In the genomic region with DNA sequence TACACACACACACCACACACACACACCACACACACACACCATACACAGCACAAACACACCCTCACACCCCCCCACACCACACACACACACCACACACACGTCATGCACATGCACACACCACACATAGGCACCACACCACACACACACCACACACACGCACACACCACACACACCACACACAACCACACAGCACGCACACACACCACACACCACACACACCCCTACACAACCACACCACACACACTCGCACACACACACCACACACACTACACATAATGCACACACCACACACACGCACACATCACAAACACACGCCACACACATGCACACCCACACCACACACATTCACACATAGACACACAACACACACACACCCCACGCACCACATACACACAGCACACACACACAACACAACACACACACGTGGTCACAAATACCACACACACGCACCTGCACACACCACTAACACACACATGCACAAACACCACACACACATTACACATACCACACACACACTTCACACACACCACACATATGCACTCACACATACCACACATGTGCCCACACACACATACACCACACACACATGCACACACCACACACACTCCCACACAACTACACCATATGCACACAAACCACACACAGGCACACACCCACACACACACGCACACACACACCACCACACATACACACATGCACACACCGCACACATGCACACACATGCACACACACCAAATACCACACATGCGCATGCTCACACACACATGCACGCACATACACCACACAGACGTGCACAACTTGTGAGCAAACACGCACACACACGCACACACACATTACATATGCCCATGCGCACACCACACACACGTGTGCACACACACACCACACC, we compare ENCODE assay signal across 1 cellular context.
TF ChIP-seq lines count a peak whose summit lies in the region.

No MANE protein-coding gene starts in this region.

TF ChIP-seq in HEK293, 187 proteins besides CTCF, POLR2A, EP300 and RAD21 (continued from another document and continues in another):
- TF ChIP-seq, protein P1, sequence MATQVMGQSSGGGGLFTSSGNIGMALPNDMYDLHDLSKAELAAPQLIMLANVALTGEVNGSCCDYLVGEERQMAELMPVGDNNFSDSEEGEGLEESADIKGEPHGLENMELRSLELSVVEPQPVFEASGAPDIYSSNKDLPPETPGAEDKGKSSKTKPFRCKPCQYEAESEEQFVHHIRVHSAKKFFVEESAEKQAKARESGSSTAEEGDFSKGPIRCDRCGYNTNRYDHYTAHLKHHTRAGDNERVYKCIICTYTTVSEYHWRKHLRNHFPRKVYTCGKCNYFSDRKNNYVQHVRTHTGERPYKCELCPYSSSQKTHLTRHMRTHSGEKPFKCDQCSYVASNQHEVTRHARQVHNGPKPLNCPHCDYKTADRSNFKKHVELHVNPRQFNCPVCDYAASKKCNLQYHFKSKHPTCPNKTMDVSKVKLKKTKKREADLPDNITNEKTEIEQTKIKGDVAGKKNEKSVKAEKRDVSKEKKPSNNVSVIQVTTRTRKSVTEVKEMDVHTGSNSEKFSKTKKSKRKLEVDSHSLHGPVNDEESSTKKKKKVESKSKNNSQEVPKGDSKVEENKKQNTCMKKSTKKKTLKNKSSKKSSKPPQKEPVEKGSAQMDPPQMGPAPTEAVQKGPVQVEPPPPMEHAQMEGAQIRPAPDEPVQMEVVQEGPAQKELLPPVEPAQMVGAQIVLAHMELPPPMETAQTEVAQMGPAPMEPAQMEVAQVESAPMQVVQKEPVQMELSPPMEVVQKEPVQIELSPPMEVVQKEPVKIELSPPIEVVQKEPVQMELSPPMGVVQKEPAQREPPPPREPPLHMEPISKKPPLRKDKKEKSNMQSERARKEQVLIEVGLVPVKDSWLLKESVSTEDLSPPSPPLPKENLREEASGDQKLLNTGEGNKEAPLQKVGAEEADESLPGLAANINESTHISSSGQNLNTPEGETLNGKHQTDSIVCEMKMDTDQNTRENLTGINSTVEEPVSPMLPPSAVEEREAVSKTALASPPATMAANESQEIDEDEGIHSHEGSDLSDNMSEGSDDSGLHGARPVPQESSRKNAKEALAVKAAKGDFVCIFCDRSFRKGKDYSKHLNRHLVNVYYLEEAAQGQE (tag by site-specific recombination; IDR thresholded peaks at IDR 0.05) = no peak
- TF ChIP-seq ZFHX2 (tag by site-specific recombination; conservative IDR thresholded peaks at IDR 0.05) = peak; percentile 67
- no peak for TF ChIP-seq SETDB1 (IDR thresholded peaks at IDR 0.05; ENCODE audit: insufficient read length, low read length)
- TF ChIP-seq ZNF37A (tag by site-specific recombination; IDR thresholded peaks at IDR 0.05) = no peak
- no peak for TF ChIP-seq ZNF529 (tag by site-specific recombination; IDR thresholded peaks at IDR 0.05; ENCODE audit: insufficient replicate concordance)
- no peak for TF ChIP-seq ZNF654 (tag by site-specific recombination; IDR thresholded peaks at IDR 0.05; ENCODE audit: low read depth)
- no peak for TF ChIP-seq ZNF19 (tag by site-specific recombination; IDR thresholded peaks at IDR 0.05; ENCODE audit: low read depth)
- TF ChIP-seq ZNF23 (tag by site-specific recombination; IDR thresholded peaks at IDR 0.05; ENCODE audit: borderline replicate concordance) = no peak
- TF ChIP-seq ZNF248 (tag by site-specific recombination; IDR thresholded peaks at IDR 0.05) = no peak
- TF ChIP-seq SCRT1 (tag by site-specific recombination; IDR thresholded peaks at IDR 0.05; ENCODE audit: borderline replicate concordance) = no peak
- no peak for TF ChIP-seq ZNF362 (tag by site-specific recombination; IDR thresholded peaks at IDR 0.05)
- TF ChIP-seq, protein P2, sequence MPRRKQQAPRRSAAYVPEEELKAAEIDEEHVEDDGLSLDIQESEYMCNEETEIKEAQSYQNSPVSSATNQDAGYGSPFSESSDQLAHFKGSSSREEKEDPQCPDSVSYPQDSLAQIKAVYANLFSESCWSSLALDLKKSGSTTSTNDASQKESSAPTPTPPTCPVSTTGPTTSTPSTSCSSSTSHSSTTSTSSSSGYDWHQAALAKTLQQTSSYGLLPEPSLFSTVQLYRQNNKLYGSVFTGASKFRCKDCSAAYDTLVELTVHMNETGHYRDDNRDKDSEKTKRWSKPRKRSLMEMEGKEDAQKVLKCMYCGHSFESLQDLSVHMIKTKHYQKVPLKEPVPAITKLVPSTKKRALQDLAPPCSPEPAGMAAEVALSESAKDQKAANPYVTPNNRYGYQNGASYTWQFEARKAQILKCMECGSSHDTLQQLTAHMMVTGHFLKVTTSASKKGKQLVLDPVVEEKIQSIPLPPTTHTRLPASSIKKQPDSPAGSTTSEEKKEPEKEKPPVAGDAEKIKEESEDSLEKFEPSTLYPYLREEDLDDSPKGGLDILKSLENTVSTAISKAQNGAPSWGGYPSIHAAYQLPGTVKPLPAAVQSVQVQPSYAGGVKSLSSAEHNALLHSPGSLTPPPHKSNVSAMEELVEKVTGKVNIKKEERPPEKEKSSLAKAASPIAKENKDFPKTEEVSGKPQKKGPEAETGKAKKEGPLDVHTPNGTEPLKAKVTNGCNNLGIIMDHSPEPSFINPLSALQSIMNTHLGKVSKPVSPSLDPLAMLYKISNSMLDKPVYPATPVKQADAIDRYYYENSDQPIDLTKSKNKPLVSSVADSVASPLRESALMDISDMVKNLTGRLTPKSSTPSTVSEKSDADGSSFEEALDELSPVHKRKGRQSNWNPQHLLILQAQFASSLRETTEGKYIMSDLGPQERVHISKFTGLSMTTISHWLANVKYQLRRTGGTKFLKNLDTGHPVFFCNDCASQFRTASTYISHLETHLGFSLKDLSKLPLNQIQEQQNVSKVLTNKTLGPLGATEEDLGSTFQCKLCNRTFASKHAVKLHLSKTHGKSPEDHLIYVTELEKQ (tag by site-specific recombination; IDR thresholded peaks at IDR 0.05; ENCODE audit: borderline replicate concordance) = no peak
- TF ChIP-seq ZNF768 (tag by site-specific recombination; IDR thresholded peaks at IDR 0.05) = no peak
- TF ChIP-seq ZNF175 (tag by site-specific recombination; IDR thresholded peaks at IDR 0.05) = no peak
- TF ChIP-seq ZNF544 (tag by site-specific recombination; IDR thresholded peaks at IDR 0.05) = no peak
- no peak for TF ChIP-seq ZNF324 (tag by site-specific recombination; IDR thresholded peaks at IDR 0.05)
- TF ChIP-seq, protein P3, sequence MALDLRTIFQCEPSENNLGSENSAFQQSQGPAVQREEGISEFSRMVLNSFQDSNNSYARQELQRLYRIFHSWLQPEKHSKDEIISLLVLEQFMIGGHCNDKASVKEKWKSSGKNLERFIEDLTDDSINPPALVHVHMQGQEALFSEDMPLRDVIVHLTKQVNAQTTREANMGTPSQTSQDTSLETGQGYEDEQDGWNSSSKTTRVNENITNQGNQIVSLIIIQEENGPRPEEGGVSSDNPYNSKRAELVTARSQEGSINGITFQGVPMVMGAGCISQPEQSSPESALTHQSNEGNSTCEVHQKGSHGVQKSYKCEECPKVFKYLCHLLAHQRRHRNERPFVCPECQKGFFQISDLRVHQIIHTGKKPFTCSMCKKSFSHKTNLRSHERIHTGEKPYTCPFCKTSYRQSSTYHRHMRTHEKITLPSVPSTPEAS (tag by site-specific recombination; IDR thresholded peaks at IDR 0.05) = peak; percentile 89
- TF ChIP-seq EGR2 (tag by site-specific recombination; IDR thresholded peaks at IDR 0.05; ENCODE audit: low read depth) = peak; percentile 45; the same call in 1 of the 2 replicates
- no peak for TF ChIP-seq RBAK (tag by site-specific recombination; IDR thresholded peaks at IDR 0.05)
- no peak for TF ChIP-seq KLF16 (tag by site-specific recombination; IDR thresholded peaks at IDR 0.05)
- TF ChIP-seq, protein P4, sequence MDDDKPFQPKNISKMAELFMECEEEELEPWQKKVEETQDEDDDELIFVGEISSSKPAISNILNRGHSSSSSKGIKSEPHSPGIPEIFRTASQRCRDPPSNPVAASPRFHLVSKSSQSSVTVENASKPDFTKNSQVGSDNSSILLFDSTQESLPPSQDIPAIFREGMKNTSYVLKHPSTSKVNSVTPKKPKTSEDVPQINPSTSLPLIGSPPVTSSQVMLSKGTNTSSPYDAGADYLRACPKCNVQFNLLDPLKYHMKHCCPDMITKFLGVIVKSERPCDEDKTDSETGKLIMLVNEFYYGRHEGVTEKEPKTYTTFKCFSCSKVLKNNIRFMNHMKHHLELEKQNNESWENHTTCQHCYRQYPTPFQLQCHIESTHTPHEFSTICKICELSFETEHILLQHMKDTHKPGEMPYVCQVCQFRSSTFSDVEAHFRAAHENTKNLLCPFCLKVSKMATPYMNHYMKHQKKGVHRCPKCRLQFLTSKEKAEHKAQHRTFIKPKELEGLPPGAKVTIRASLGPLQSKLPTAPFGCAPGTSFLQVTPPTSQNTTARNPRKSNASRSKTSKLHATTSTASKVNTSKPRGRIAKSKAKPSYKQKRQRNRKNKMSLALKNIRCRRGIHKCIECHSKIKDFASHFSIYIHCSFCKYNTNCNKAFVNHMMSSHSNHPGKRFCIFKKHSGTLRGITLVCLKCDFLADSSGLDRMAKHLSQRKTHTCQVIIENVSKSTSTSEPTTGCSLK (tag by site-specific recombination; IDR thresholded peaks at IDR 0.05) = 0 out of 2 replicates have a peak, but pooled peaks have one; percentile 43
- no peak for TF ChIP-seq ZNF350 (tag by site-specific recombination; IDR thresholded peaks at IDR 0.05)
- TF ChIP-seq, protein P5, sequence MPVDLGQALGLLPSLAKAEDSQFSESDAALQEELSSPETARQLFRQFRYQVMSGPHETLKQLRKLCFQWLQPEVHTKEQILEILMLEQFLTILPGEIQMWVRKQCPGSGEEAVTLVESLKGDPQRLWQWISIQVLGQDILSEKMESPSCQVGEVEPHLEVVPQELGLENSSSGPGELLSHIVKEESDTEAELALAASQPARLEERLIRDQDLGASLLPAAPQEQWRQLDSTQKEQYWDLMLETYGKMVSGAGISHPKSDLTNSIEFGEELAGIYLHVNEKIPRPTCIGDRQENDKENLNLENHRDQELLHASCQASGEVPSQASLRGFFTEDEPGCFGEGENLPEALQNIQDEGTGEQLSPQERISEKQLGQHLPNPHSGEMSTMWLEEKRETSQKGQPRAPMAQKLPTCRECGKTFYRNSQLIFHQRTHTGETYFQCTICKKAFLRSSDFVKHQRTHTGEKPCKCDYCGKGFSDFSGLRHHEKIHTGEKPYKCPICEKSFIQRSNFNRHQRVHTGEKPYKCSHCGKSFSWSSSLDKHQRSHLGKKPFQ (tag by site-specific recombination; IDR thresholded peaks at IDR 0.05) = peak; percentile 30; the same call in 1 of the 2 replicates
- TF ChIP-seq AEBP2 (tag by site-specific recombination; IDR thresholded peaks at IDR 0.05; ENCODE audit: borderline replicate concordance) = no peak
- no peak for TF ChIP-seq ZSCAN23 (tag by site-specific recombination; IDR thresholded peaks at IDR 0.05)
- no peak for TF ChIP-seq REPIN1 (tag by site-specific recombination; IDR thresholded peaks at IDR 0.05; ENCODE audit: low read depth)
- no peak; the same call in 1 of the 2 replicates for TF ChIP-seq ZNF16 (tag by site-specific recombination; IDR thresholded peaks at IDR 0.05; ENCODE audit: low read depth)
- TF ChIP-seq ZNF274 (IDR thresholded peaks at IDR 0.05; ENCODE audit: low read length) = no peak
- TF ChIP-seq ZNF274 (tag by site-specific recombination; IDR thresholded peaks at IDR 0.05; ENCODE audit: borderline replicate concordance) = 0 out of 2 replicates have a peak, but pooled peaks have one; percentile 40
- TF ChIP-seq ZNF449 (tag by site-specific recombination; IDR thresholded peaks at IDR 0.05) = no peak
- TF ChIP-seq ZBTB1 (tag by site-specific recombination; IDR thresholded peaks at IDR 0.05) = no peak
- no peak for TF ChIP-seq ZXDB (tag by site-specific recombination; IDR thresholded peaks at IDR 0.05)
- no peak for TF ChIP-seq ZNF292 (tag by site-specific recombination; IDR thresholded peaks at IDR 0.05; ENCODE audit: borderline replicate concordance, low read depth)
- peak; percentile 8; the same call in 1 of the 2 replicates for TF ChIP-seq ZNF133 (tag by site-specific recombination; IDR thresholded peaks at IDR 0.05)
- no peak for TF ChIP-seq ZNF664 (tag by site-specific recombination; IDR thresholded peaks at IDR 0.05)
